ENCODE assay signal across 8 cellular contexts in genomic region chr1:221742555-221743415, GRCh38. TPM values are rescaled to one million over a fixed set of nuclear protein-coding genes. Genes with fewer than 3 reads are reported as not detected.
DNase-seq lines count a peak whose midpoint lies in the region; ATAC-seq and TF ChIP-seq lines count a peak whose summit lies in the region.

No MANE protein-coding gene starts in this region.

- intact Hi-C loops in mucosa of descending colon (cut with DNase I, micrococcal nuclease), result no loop called here

- peaks cover 16 to 20% (median 19%) of the 10 kb centered on the region in 11 experiments for H3K36me3 ChIP-seq in BLaER1 treated with 17β-estradiol and CSF1 and Interleukin-3, amounts not matched to agents 10 nM and 100 nM
- H3K36me3 ChIP-seq in endodermal cell (ENCODE audit: control insufficient read depth, insufficient read depth, low read length) (peaks cover 22% of the 10 kb centered on the region), mucosa of descending colon (ENCODE audit: low read depth) (peaks cover 6% of the 10 kb centered on the region)

- H3K4me1 ChIP-seq in BLaER1 treated with 17β-estradiol and CSF1 and Interleukin-3, amounts not matched to agents 10 nM and 100 nM, result peaks cover 25 to 39% (median 28%) of the 10 kb centered on the region in 10 experiments
- H3K4me1 ChIP-seq in endodermal cell (ENCODE audit: control insufficient read depth, insufficient read depth, low read length) (peaks cover 6% of the 10 kb centered on the region), mucosa of descending colon (ENCODE audit: low read depth) (peaks cover 16% of the 10 kb centered on the region)

- TF ChIP-seq CTCF in endodermal cell (conservative IDR thresholded peaks at IDR 0.05) (peak; percentile 58), mucosa of descending colon (IDR thresholded peaks at IDR 0.05) (peak; percentile 32)

- peak overlapping the region; percentile 91 to 99 (median 96) for H3K27ac ChIP-seq in BLaER1 treated with 17β-estradiol and CSF1 and Interleukin-3, amounts not matched to agents 10 nM and 100 nM
- H3K27ac ChIP-seq in endodermal cell (ENCODE audit: low read depth, low read length), result peak overlapping the region; percentile 72

- peaks cover 0 to 16% (median 3%) of the 10 kb centered on the region in 11 experiments; a peak in 9 of 22 replicates for H3K9me3 ChIP-seq in BLaER1 treated with 17β-estradiol and CSF1 and Interleukin-3, amounts not matched to agents 10 nM and 100 nM (replicated peaks in 1 of 11)
- H3K9me3 ChIP-seq in endodermal cell (ENCODE audit: control insufficient read depth, low read length) (peaks cover 8% of the 10 kb centered on the region), mucosa of descending colon (no peaks in the 10 kb centered on the region)

- H3K27me3 Mint-ChIP-seq in endodermal cell (ENCODE audit: insufficient read depth), result peaks cover 2% of the 10 kb centered on the region

- ATAC-seq in GM19043 (IDR thresholded peaks at IDR 0.05; ENCODE audit: low read depth, unreplicated experiment), result peak; percentile 34
- ATAC-seq in HG03378 (IDR thresholded peaks at IDR 0.05; ENCODE audit: unreplicated experiment), result peak; percentile 21
- peak; percentile 82 for ATAC-seq in mucosa of descending colon

- H3K27me3 ChIP-seq in BLaER1 treated with 17β-estradiol and CSF1 and Interleukin-3, amounts not matched to agents 10 nM and 100 nM, result no peaks in the 10 kb centered on the region
- no peaks in the 10 kb centered on the region for H3K27me3 ChIP-seq in endodermal cell (ENCODE audit: control insufficient read depth, insufficient read depth, low read length, poor library complexity, severe bottlenecking)

- H4K20me1 ChIP-seq in BLaER1 treated with 17β-estradiol and CSF1 and Interleukin-3, amounts not matched to agents 10 nM and 100 nM, result peaks cover 0 to 39% (median 14%) of the 10 kb centered on the region in 11 experiments; a peak in 12 of 22 replicates

- peaks cover 11% of the 10 kb centered on the region for H3K4me1 Mint-ChIP-seq in endodermal cell

- peak overlapping the region; percentile 89 for H3K27ac Mint-ChIP-seq in endodermal cell

- WGBS in endodermal cell (ENCODE audit: insufficient coverage in 1 of 2, insufficient read length in 1 of 2), 2 experiments, result 0% methylated on average over 21 to 98 of the region's 98 CpGs

- H3K9me3 Mint-ChIP-seq in endodermal cell, result no peaks in the 10 kb centered on the region

- no peak overlapping the region for H3K4me3 Mint-ChIP-seq in endodermal cell

- DNase-seq in NCI-H82 (lab: John Stamatoyannopoulos, UW) (peak; percentile 86), endodermal cell (peak; percentile 93), mucosa of descending colon (peak; percentile 86 to 95 (median 94))
- DNase-seq in activated CD8-positive, alpha-beta memory T cell treated with anti-CD3 and anti-CD28 coated beads for 4 hours (ENCODE audit: low read depth in 2 of 2), result peak; percentile 53 to 58
- peak; percentile 71 for DNase-seq in stimulated activated CD8-positive, alpha-beta memory T cell treated with anti-CD3 and anti-CD28 coated beads, Interleukin-4, amount 100 ng/mL, for 24 hours (ENCODE audit: low read depth)

- H3K36me3 Mint-ChIP-seq in endodermal cell (ENCODE audit: low read depth), result peaks cover 20% of the 10 kb centered on the region

- peak overlapping the region; percentile 72 to 86 (median 77) for H3K4me3 ChIP-seq in BLaER1 treated with 17β-estradiol and CSF1 and Interleukin-3, amounts not matched to agents 10 nM and 100 nM
- peak overlapping the region; percentile 100 for H3K4me3 ChIP-seq in endodermal cell (ENCODE audit: low read length)
- peak overlapping the region; percentile 51 for H3K4me3 ChIP-seq in mucosa of descending colon

- H3K9ac ChIP-seq in BLaER1 treated with 17β-estradiol and CSF1 and Interleukin-3, amounts not matched to agents 10 nM and 100 nM, result peak overlapping the region; percentile 88 to 97 (median 93)
- H3K9ac ChIP-seq in endodermal cell (ENCODE audit: extremely low read depth, low read length, poor library complexity, severe bottlenecking), result peak overlapping the region; percentile 84

- H3K4me2 ChIP-seq in BLaER1 treated with 17β-estradiol and CSF1 and Interleukin-3, amounts not matched to agents 10 nM and 100 nM, result peak overlapping the region; percentile 84 to 99 (median 94)

RNA-seq across cellular contexts. Expression of gene DUSP10, which starts 0.9 kb away (rescaled TPM):
- total RNA-seq in endodermal cell (10 to 100 TPM in 1 of 2 donors, 1 to 10 TPM in 1; 6.5 to 11.7 TPM), mucosa of descending colon (10 to 100 TPM in 1 of 3 donors, 1 to 10 TPM in 2; 1.9 to 27.2 (median 4.3) TPM)
- polyA plus RNA-seq in endodermal cell (2013, experiment 1 of 2), result 4.7 TPM
- 4.2 TPM for polyA plus RNA-seq in endodermal cell (2013, experiment 2 of 2)

Comparison
In these comparisons a context has a peak if more than half of its experiments do, and no peak if none do; other contexts are left out.
1. Peak in every context shown above with its lines: DNase-seq, ATAC-seq, H3K4me3 ChIP-seq and H3K27ac ChIP-seq.
2. ATAC-seq: peak in every context shown above with its lines; median percentile 82 in mucosa of descending colon; 34 in GM19043; 21 in HG03378.